8 cellular contexts compared by ENCODE assay signal in the genomic region with DNA sequence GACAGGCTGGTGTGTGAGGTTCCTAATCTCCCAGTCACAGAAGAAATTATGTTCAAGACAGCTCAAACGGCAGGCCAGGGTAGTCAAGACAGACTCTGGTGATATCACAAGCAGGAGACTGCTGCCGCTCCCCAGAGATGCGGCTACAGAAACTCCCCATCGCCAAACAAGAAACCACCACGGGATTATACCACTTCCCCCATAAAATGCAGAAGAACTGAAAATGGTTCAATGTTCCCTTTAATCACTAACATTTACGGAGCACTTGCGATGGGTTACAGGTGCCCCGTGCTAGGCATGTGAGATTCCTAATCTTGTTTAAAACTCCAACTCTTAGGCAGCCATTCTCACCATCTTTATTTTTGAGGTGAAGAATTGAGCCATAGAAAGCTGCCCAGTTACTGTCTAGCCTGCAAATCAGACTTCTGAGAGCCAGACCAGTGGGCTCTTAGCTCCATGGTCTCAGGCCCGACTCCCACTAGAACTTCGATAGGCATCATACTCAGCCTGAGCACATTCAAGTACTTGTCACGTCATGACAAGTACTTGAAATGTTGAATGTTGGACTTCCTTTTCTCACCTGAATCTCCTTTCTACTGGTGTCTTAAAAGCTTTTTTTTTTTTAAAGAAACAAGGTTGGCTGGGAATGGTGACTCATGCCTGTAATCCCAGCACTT. TPM values are rescaled to one million over a fixed set of nuclear protein-coding genes. Genes with fewer than 3 reads are reported as not detected.
DNase-seq lines count a peak whose midpoint lies in the region; ATAC-seq, FAIRE-seq and TF ChIP-seq lines count a peak whose summit lies in the region.
"Had no signal": no experiment of that assay in that cellular context is flagged by ENCODE, and none has a peak within 500 bp of the region (broad histone marks: within the 10 kb centered on the region; RNA-seq: fewer than 3 reads in every experiment).

No MANE protein-coding gene starts in this region.

- H3K4me1 Mint-ChIP-seq in activated T-helper 2 cell treated with anti-CD3 and anti-CD28 coated beads, Interferon-gamma antibody, Interleukin-2, Interleukin-4, amounts not matched to agents 10 μg/mL and 5 μg/mL and 100 μg/mL, durations not matched to agents 14 hours and 24 hours and 36 hours (ENCODE audit: low read depth) = peaks cover 32% of the 10 kb centered on the region
- peaks cover 4 to 15% of the 10 kb centered on the region in 2 donors for H3K4me1 Mint-ChIP-seq in natural killer cell treated with Interleukin-12 subunit alpha and Interleukin-12 subunit beta and Interleukin-15 and Interleukin-18, amount 100 ng/mL, for 72 hours (ENCODE audit: low read depth in 2 of 2)

- ATAC-seq in HG03108 (IDR thresholded peaks at IDR 0.05; ENCODE audit: unreplicated experiment) (peak; percentile 72), HG03469 (IDR thresholded peaks at IDR 0.05; ENCODE audit: unreplicated experiment) (no peak), HG03442 (IDR thresholded peaks at IDR 0.05; ENCODE audit: unreplicated experiment) (no peak)
- no peak for ATAC-seq in natural killer cell treated with Interleukin-12 subunit alpha and Interleukin-12 subunit beta and Interleukin-15 and Interleukin-18, amount 100 ng/mL, for 72 hours

- H3K36me3 Mint-ChIP-seq in activated T-helper 2 cell treated with anti-CD3 and anti-CD28 coated beads, Interferon-gamma antibody, Interleukin-2, Interleukin-4, amounts not matched to agents 10 μg/mL and 5 μg/mL and 100 μg/mL, durations not matched to agents 14 hours and 24 hours and 36 hours (ENCODE audit: low read depth) = peaks cover 64% of the 10 kb centered on the region
- peaks cover 28% of the 10 kb centered on the region for H3K36me3 Mint-ChIP-seq in natural killer cell treated with Interleukin-12 subunit alpha and Interleukin-12 subunit beta and Interleukin-15 and Interleukin-18, amount 100 ng/mL, for 72 hours

- peak overlapping the region; percentile 72 for H3K27ac Mint-ChIP-seq in activated T-helper 2 cell treated with anti-CD3 and anti-CD28 coated beads, Interferon-gamma antibody, Interleukin-2, Interleukin-4, amounts not matched to agents 10 μg/mL and 5 μg/mL and 100 μg/mL, durations not matched to agents 14 hours and 24 hours and 36 hours
- H3K27ac Mint-ChIP-seq in natural killer cell treated with Interleukin-12 subunit alpha and Interleukin-12 subunit beta and Interleukin-15 and Interleukin-18, amount 100 ng/mL, for 72 hours = peak overlapping the region; percentile 49 to 57

- H3K4me3 Mint-ChIP-seq in activated T-helper 2 cell treated with anti-CD3 and anti-CD28 coated beads, Interferon-gamma antibody, Interleukin-2, Interleukin-4, amounts not matched to agents 10 μg/mL and 5 μg/mL and 100 μg/mL, durations not matched to agents 14 hours and 24 hours and 36 hours (ENCODE audit: low read depth) = no peak overlapping the region
- peak overlapping the region; percentile 32 for H3K4me3 Mint-ChIP-seq in natural killer cell treated with Interleukin-12 subunit alpha and Interleukin-12 subunit beta and Interleukin-15 and Interleukin-18, amount 100 ng/mL, for 72 hours

- intact Hi-C loops in activated T-helper 2 cell treated with anti-CD3 and anti-CD28 coated beads, Interferon-gamma antibody, Interleukin-2, Interleukin-4, amounts not matched to agents 10 μg/mL and 5 μg/mL and 100 μg/mL, durations not matched to agents 14 hours and 24 hours and 36 hours (cut with micrococcal nuclease) = no loop called here

- peak; percentile 74 for FAIRE-seq in GM12892 (lab: Jason Lieb, UNC)

- no peaks in the 10 kb centered on the region for H3K9me3 Mint-ChIP-seq in activated T-helper 2 cell treated with anti-CD3 and anti-CD28 coated beads, Interferon-gamma antibody, Interleukin-2, Interleukin-4, amounts not matched to agents 10 μg/mL and 5 μg/mL and 100 μg/mL, durations not matched to agents 14 hours and 24 hours and 36 hours
- H3K9me3 Mint-ChIP-seq in natural killer cell treated with Interleukin-12 subunit alpha and Interleukin-12 subunit beta and Interleukin-15 and Interleukin-18, amount 100 ng/mL, for 72 hours = no peaks in the 10 kb centered on the region

- TF ChIP-seq POLR2A in GM12892 (IDR thresholded peaks at IDR 0.05; ENCODE audit: low read depth, low read length) = no peak

- no peak for DNase-seq in GM12892 (ENCODE audit: insufficient read length)
- DNase-seq in activated T-helper 2 cell treated with anti-CD3 and anti-CD28 coated beads, Interferon-gamma antibody, Interleukin-2, Interleukin-4, amounts not matched to agents 10 μg/mL and 5 μg/mL and 100 μg/mL, durations not matched to agents 14 hours and 24 hours and 36 hours (ENCODE audit: low spot score) = peak; percentile 31
- no peak for DNase-seq in natural killer cell treated with Interleukin-12 subunit alpha and Interleukin-12 subunit beta and Interleukin-15 and Interleukin-18, amount 100 ng/mL, for 72 hours (ENCODE audit: low spot score)
- no peak for DNase-seq in stimulated activated CD4-positive, alpha-beta T cell treated with anti-CD3 and anti-CD28 coated beads, Interleukin-1b, Interleukin-23, amount 100 ng/mL, for 48 hours
- DNase-seq: NCI-H1694 treated with DMSO at 0.1 percent for 48 hours had no signal

- no peaks in the 10 kb centered on the region for H3K27me3 Mint-ChIP-seq in activated T-helper 2 cell treated with anti-CD3 and anti-CD28 coated beads, Interferon-gamma antibody, Interleukin-2, Interleukin-4, amounts not matched to agents 10 μg/mL and 5 μg/mL and 100 μg/mL, durations not matched to agents 14 hours and 24 hours and 36 hours (ENCODE audit: low read depth)
- no peaks in the 10 kb centered on the region for H3K27me3 Mint-ChIP-seq in natural killer cell treated with Interleukin-12 subunit alpha and Interleukin-12 subunit beta and Interleukin-15 and Interleukin-18, amount 100 ng/mL, for 72 hours

RNA-seq across cellular contexts. Expression of a gene that starts 58.4 kb away (rescaled TPM):
- 17.2 TPM for polyA plus RNA-seq in GM12892 (2012; ENCODE audit: missing spikeins)
- total RNA-seq in activated T-helper 2 cell treated with anti-CD3 and anti-CD28 coated beads, Interferon-gamma antibody, Interleukin-2, Interleukin-4, amounts not matched to agents 10 μg/mL and 5 μg/mL and 100 μg/mL, durations not matched to agents 14 hours and 24 hours and 36 hours = 55.0 and 63.5 TPM in 2 replicates
- 10 to 100 TPM; 54.1 to 97.0 TPM for total RNA-seq in natural killer cell treated with Interleukin-12 subunit alpha and Interleukin-12 subunit beta and Interleukin-15 and Interleukin-18, amount 100 ng/mL, for 72 hours
